8 cellular contexts compared by ENCODE assay signal in genomic region chr15:40807028-40807887, GRCh38. TPM values are rescaled to one million over a fixed set of nuclear protein-coding genes. Genes with fewer than 3 reads are reported as not detected.
DNase-seq lines count a peak whose midpoint lies in the region; ATAC-seq and TF ChIP-seq lines count a peak whose summit lies in the region.

A gene with protein sequence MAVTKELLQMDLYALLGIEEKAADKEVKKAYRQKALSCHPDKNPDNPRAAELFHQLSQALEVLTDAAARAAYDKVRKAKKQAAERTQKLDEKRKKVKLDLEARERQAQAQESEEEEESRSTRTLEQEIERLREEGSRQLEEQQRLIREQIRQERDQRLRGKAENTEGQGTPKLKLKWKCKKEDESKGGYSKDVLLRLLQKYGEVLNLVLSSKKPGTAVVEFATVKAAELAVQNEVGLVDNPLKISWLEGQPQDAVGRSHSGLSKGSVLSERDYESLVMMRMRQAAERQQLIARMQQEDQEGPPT (minus strand): TSS chr15:40807473. CDS start chr15:40807446, 27 bp downstream.
A gene with protein sequence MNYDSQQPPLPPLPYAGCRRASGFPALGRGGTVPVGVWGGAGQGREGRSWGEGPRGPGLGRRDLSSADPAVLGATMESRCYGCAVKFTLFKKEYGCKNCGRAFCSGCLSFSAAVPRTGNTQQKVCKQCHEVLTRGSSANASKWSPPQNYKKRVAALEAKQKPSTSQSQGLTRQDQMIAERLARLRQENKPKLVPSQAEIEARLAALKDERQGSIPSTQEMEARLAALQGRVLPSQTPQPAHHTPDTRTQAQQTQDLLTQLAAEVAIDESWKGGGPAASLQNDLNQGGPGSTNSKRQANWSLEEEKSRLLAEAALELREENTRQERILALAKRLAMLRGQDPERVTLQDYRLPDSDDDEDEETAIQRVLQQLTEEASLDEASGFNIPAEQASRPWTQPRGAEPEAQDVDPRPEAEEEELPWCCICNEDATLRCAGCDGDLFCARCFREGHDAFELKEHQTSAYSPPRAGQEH (plus strand): TSS chr15:40807089. CDS start chr15:40807590, 501 bp downstream.

- H3K4me3 Mint-ChIP-seq in CD4-positive, CD25-positive, alpha-beta regulatory T cell, result peak within 1 kb of the TSS; percentile 97 to 100 (median 98)

- H3K36me3 Mint-ChIP-seq in CD4-positive, CD25-positive, alpha-beta regulatory T cell, result peaks cover 21% of the 10 kb centered on the region

- WGBS in liver, result under 1% methylated on average over 64 of the region's 64 CpGs

- TF ChIP-seq RAD21 in liver (IDR thresholded peaks at IDR 0.05), result peak; percentile 8 to 34

- peak within 1 kb of the TSS; percentile 94 for H3K27ac ChIP-seq in CD4-positive, CD25-positive, alpha-beta regulatory T cell (ENCODE audit: insufficient read depth, low read length, poor library complexity, severe bottlenecking)
- H3K27ac ChIP-seq in liver (ENCODE audit: low read depth in 1 of 2, low read length in 2 of 2), result peak within 1 kb of the TSS; percentile 90 to 97

- peak; percentile 92 to 98 (median 92) for DNase-seq in CD4-positive, CD25-positive, alpha-beta regulatory T cell
- peak; percentile 99 for DNase-seq in NCI-H82 (lab: John Stamatoyannopoulos, UW)
- DNase-seq in activated CD4-positive, alpha-beta T cell treated with anti-CD3 and anti-CD28 coated beads, Interleukin-2, amount 50 U/mL, for 48 hours, result peak; percentile 96 to 97
- DNase-seq in dermis microvascular lymphatic vessel endothelial cell (ENCODE audit: low read depth in 2 of 2), result peak; percentile 95 to 99
- peak; percentile 96 for DNase-seq in stimulated activated CD4-positive, alpha-beta T cell treated with anti-CD3 and anti-CD28 coated beads, Interleukin-4, amount 100 ng/mL, for 24 hours

- H3K27ac Mint-ChIP-seq in CD4-positive, CD25-positive, alpha-beta regulatory T cell, result peak within 1 kb of the TSS; percentile 96 to 99 (median 99)

- peak within 1 kb of the TSS; percentile 93 for H3K4me3 ChIP-seq in CD4-positive, CD25-positive, alpha-beta regulatory T cell (ENCODE audit: low read depth, low read length)
- peak within 1 kb of the TSS; percentile 76 to 100 (median 77) for H3K4me3 ChIP-seq in liver (ENCODE audit: low read depth in 1 of 3, low read length in 3 of 3)

- H3K4me1 ChIP-seq in CD4-positive, CD25-positive, alpha-beta regulatory T cell (ENCODE audit: control insufficient read depth, insufficient read depth, low read length, poor library complexity, severe bottlenecking), result peaks cover 16% of the 10 kb centered on the region
- H3K4me1 ChIP-seq in liver (ENCODE audit: control insufficient read depth in 4 of 4, insufficient read depth in 4 of 4, low read length in 3 of 4), result peaks cover 10 to 56% (median 46%) of the 10 kb centered on the region in 4 donors

- peaks cover 5 to 39% (median 25%) of the 10 kb centered on the region in 4 donors for H3K4me1 Mint-ChIP-seq in CD4-positive, CD25-positive, alpha-beta regulatory T cell

- H3K9me3 ChIP-seq in CD4-positive, CD25-positive, alpha-beta regulatory T cell (ENCODE audit: control insufficient read depth in 2 of 2, low read length in 2 of 2), result no peaks in the 10 kb centered on the region
- H3K9me3 ChIP-seq in liver (ENCODE audit: control insufficient read depth in 4 of 4, low read length in 3 of 4), result no peaks in the 10 kb centered on the region

- H3K27me3 Mint-ChIP-seq in CD4-positive, CD25-positive, alpha-beta regulatory T cell, result no peaks in the 10 kb centered on the region

- H3K36me3 ChIP-seq in CD4-positive, CD25-positive, alpha-beta regulatory T cell (ENCODE audit: control insufficient read depth, insufficient read depth, low read length), result peaks cover 9% of the 10 kb centered on the region
- peaks cover 3 to 12% (median 8%) of the 10 kb centered on the region in 4 donors for H3K36me3 ChIP-seq in liver (ENCODE audit: control insufficient read depth in 4 of 4, insufficient read depth in 3 of 4, low read depth in 1 of 4, low read length in 3 of 4)

- no peaks in the 10 kb centered on the region for H3K9me3 Mint-ChIP-seq in CD4-positive, CD25-positive, alpha-beta regulatory T cell

- peak; percentile 98 to 99 for ATAC-seq in CD4-positive, CD25-positive, alpha-beta regulatory T cell (ENCODE audit: low read depth in 2 of 2)
- ATAC-seq in GM19397 (IDR thresholded peaks at IDR 0.05; ENCODE audit: unreplicated experiment) (peak; percentile 96), HG03571 (IDR thresholded peaks at IDR 0.05; ENCODE audit: unreplicated experiment) (peak; percentile 82)

- H3K9ac ChIP-seq in liver (ENCODE audit: low read depth in 1 of 2, low read length in 2 of 2), result peak within 1 kb of the TSS; percentile 51 to 95

- no peaks in the 10 kb centered on the region for H3K27me3 ChIP-seq in CD4-positive, CD25-positive, alpha-beta regulatory T cell (ENCODE audit: control insufficient read depth, insufficient read depth, low read length)
- no peaks in the 10 kb centered on the region for H3K27me3 ChIP-seq in liver (ENCODE audit: control insufficient read depth in 4 of 4, insufficient read depth in 4 of 4, low read length in 3 of 4)

- TF ChIP-seq CTCF in liver (IDR thresholded peaks at IDR 0.05; ENCODE audit: low read depth, low read length, missing input control), result peak; percentile 4

TF ChIP-seq in liver, 16 proteins besides CTCF, POLR2A, EP300 and RAD21 (continues in another document):
- TF ChIP-seq HNF4G (IDR thresholded peaks at IDR 0.05) (no peak), TAF1 (conservative IDR thresholded peaks at IDR 0.05) (peak; percentile 49), EGR1 (IDR thresholded peaks at IDR 0.05; ENCODE audit: low read depth in 2 of 2) (no peak), ATF3 (IDR thresholded peaks at IDR 0.05) (no peak), MAX (IDR thresholded peaks at IDR 0.05) (no peak), FOXA1 (IDR thresholded peaks at IDR 0.05) (no peak), GABPA (IDR thresholded peaks at IDR 0.05 in 1 of 2, conservative IDR thresholded peaks at IDR 0.05 in 1 of 2) (peak in 1 of 2 donors; percentile 63), NR2F2 (IDR thresholded peaks at IDR 0.05) (no peak), SP1 (IDR thresholded peaks at IDR 0.05) (peak; percentile 82), RXRA (IDR thresholded peaks at IDR 0.05) (peak; percentile 59 to 67), YY1 (IDR thresholded peaks at IDR 0.05) (peak; percentile 94), HNF4A (conservative IDR thresholded peaks at IDR 0.05) (peak; percentile 29 to 56), FOXA2 (IDR thresholded peaks at IDR 0.05) (no peak)
- TF ChIP-seq, protein P1, sequence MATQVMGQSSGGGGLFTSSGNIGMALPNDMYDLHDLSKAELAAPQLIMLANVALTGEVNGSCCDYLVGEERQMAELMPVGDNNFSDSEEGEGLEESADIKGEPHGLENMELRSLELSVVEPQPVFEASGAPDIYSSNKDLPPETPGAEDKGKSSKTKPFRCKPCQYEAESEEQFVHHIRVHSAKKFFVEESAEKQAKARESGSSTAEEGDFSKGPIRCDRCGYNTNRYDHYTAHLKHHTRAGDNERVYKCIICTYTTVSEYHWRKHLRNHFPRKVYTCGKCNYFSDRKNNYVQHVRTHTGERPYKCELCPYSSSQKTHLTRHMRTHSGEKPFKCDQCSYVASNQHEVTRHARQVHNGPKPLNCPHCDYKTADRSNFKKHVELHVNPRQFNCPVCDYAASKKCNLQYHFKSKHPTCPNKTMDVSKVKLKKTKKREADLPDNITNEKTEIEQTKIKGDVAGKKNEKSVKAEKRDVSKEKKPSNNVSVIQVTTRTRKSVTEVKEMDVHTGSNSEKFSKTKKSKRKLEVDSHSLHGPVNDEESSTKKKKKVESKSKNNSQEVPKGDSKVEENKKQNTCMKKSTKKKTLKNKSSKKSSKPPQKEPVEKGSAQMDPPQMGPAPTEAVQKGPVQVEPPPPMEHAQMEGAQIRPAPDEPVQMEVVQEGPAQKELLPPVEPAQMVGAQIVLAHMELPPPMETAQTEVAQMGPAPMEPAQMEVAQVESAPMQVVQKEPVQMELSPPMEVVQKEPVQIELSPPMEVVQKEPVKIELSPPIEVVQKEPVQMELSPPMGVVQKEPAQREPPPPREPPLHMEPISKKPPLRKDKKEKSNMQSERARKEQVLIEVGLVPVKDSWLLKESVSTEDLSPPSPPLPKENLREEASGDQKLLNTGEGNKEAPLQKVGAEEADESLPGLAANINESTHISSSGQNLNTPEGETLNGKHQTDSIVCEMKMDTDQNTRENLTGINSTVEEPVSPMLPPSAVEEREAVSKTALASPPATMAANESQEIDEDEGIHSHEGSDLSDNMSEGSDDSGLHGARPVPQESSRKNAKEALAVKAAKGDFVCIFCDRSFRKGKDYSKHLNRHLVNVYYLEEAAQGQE (IDR thresholded peaks at IDR 0.05), result peak; percentile 67
- TF ChIP-seq, protein P2, sequence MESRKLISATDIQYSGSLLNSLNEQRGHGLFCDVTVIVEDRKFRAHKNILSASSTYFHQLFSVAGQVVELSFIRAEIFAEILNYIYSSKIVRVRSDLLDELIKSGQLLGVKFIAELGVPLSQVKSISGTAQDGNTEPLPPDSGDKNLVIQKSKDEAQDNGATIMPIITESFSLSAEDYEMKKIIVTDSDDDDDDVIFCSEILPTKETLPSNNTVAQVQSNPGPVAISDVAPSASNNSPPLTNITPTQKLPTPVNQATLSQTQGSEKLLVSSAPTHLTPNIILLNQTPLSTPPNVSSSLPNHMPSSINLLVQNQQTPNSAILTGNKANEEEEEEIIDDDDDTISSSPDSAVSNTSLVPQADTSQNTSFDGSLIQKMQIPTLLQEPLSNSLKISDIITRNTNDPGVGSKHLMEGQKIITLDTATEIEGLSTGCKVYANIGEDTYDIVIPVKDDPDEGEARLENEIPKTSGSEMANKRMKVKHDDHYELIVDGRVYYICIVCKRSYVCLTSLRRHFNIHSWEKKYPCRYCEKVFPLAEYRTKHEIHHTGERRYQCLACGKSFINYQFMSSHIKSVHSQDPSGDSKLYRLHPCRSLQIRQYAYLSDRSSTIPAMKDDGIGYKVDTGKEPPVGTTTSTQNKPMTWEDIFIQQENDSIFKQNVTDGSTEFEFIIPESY (IDR thresholded peaks at IDR 0.05), result peak; percentile 85

RNA-seq across cellular contexts. Expression of the first gene that starts in this region (rescaled TPM):
- total RNA-seq in CD4-positive, CD25-positive, alpha-beta regulatory T cell, result 32.6 TPM
- 10 to 100 TPM; 23.7 to 32.7 (median 29.4) TPM for polyA plus RNA-seq in CD4-positive, CD25-positive, alpha-beta regulatory T cell
- 16.4 and 22.6 TPM in 2 replicates for total RNA-seq in dermis microvascular lymphatic vessel endothelial cell
- total RNA-seq in liver, result 10 to 100 TPM in 1 of 2 donors, 1 to 10 TPM in 1; 10.0 to 13.8 TPM
- polyA plus RNA-seq in liver, result 10 to 100 TPM; 25.9 to 32.5 TPM

RNA-seq across cellular contexts. Expression of the second gene that starts in this region (rescaled TPM):
- total RNA-seq in CD4-positive, CD25-positive, alpha-beta regulatory T cell, result 24.4 TPM
- polyA plus RNA-seq in CD4-positive, CD25-positive, alpha-beta regulatory T cell, result 10 to 100 TPM; 14.5 to 17.3 (median 15.7) TPM
- total RNA-seq in dermis microvascular lymphatic vessel endothelial cell, result 18.7 and 20.7 TPM in 2 replicates
- total RNA-seq in liver, result 10 to 100 TPM; 10.4 to 41.2 TPM
- polyA plus RNA-seq in liver, result 10 to 100 TPM; 18.4 to 21.0 TPM

Comparison
In these comparisons a context has a peak if more than half of its experiments do, and no peak if none do; other contexts are left out.
1. Peak in every context shown above with its lines: DNase-seq, ATAC-seq, H3K4me3 ChIP-seq and H3K27ac ChIP-seq.